In the genomic region with DNA sequence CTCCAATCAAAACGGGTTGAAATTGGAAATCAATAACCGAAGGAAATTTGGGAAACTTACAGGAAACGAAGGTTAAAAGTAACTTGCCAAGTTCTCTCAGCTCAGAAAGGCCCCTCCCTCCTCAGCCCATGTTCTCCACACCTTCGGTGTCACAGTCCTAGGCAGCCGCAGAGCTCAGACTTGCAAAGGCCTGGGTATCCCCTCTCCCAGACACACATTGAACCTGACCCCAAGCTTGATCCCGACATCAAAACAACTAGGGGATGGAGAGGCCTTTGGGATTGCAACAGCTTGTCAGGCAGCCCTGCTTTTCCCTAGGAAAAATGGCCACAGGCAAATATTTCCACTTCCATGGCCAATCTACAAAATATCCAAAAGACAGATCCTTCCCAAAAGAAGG, we compare ENCODE assay signal across 14 cellular contexts. TPM values are rescaled to one million over a fixed set of nuclear protein-coding genes. Genes with fewer than 3 reads are reported as not detected.
DNase-seq lines count a peak whose midpoint lies in the region; TF ChIP-seq lines count a peak whose summit lies in the region.
"Had no signal": no experiment of that assay in that cellular context is flagged by ENCODE, and none has a peak within 500 bp of the region (broad histone marks: within the 10 kb centered on the region; RNA-seq: fewer than 3 reads in every experiment).

No MANE protein-coding gene starts in this region.

- H3K36me3 Mint-ChIP-seq in activated naive CD4-positive, alpha-beta T cell treated with anti-CD3 and anti-CD28 coated beads for 36 hours (ENCODE audit: low read depth): peaks cover 9% of the 10 kb centered on the region
- H3K36me3 Mint-ChIP-seq in type B pancreatic cell: peaks cover 4% of the 10 kb centered on the region

- no peaks in the 10 kb centered on the region for H3K9me3 Mint-ChIP-seq in activated naive CD4-positive, alpha-beta T cell treated with anti-CD3 and anti-CD28 coated beads for 36 hours
- no peaks in the 10 kb centered on the region for H3K9me3 Mint-ChIP-seq in type B pancreatic cell

- CTCF ChIA-PET in activated naive CD4-positive, alpha-beta T cell treated with anti-CD3 and anti-CD28 coated beads for 36 hours (lab: Charles Lee): interaction anchor here (0.6 to 1.1 kb wide), 4 partner anchors 17 to 78 kb away, joined by 3 to 4 read pairs (median 3); no protein-coding TSS in a partner anchor

- H3K36me3 ChIP-seq in ascending aorta (no peaks in the 10 kb centered on the region), muscle layer of colon (ENCODE audit: insufficient read depth, low read length) (no peaks in the 10 kb centered on the region)

- peak overlapping the region; percentile 36 for H3K27ac Mint-ChIP-seq in activated naive CD4-positive, alpha-beta T cell treated with anti-CD3 and anti-CD28 coated beads for 36 hours
- peak overlapping the region; percentile 74 for H3K27ac Mint-ChIP-seq in type B pancreatic cell

- DNase-seq in activated naive CD4-positive, alpha-beta T cell treated with anti-CD3 and anti-CD28 coated beads for 36 hours: no peak
- no peak for DNase-seq in activated naive CD4-positive, alpha-beta T cell treated with anti-CD3 and anti-CD28 coated beads, Interleukin-2, amount 50 U/mL, for 16 hours
- DNase-seq in ascending aorta (ENCODE audit: low spot score in 2 of 2) (no peak), type B pancreatic cell (ENCODE audit: extremely low spot score, unreplicated experiment) (no peak), NCI-H1048 (lab: John Stamatoyannopoulos, UW) (no peak), SK-N-DZ (ENCODE audit: low spot score) (no peak), hippocampal formation (lab: John Stamatoyannopoulos, UW) (no peak)
- DNase-seq: central memory CD4-positive, alpha-beta T cell; GF-D8; NCI-H510A treated with DMSO at 0.1 percent for 48 hours; stimulated activated CD4-positive, alpha-beta T cell treated with anti-CD3 and anti-CD28 coated beads, Interleukin-15, amount 100 ng/mL, for 24 hours; stimulated activated naive CD4-positive, alpha-beta T cell treated with Interleukin-2 at 50 U/mL for 16 hours; SW 1271 had no signal

- peaks cover 97% of the 10 kb centered on the region for H3K4me1 Mint-ChIP-seq in activated naive CD4-positive, alpha-beta T cell treated with anti-CD3 and anti-CD28 coated beads for 36 hours (ENCODE audit: low read depth)
- peaks cover 75% of the 10 kb centered on the region for H3K4me1 Mint-ChIP-seq in type B pancreatic cell (ENCODE audit: unreplicated experiment)

- H3K27ac ChIP-seq in ascending aorta: peak overlapping the region; percentile 98 to 99
- peak overlapping the region; percentile 82 for H3K27ac ChIP-seq in muscle layer of colon (ENCODE audit: low read depth, low read length)

- no peak overlapping the region for H3K9ac ChIP-seq in muscle layer of colon (ENCODE audit: low read length)

- no peak overlapping the region for H3K4me3 Mint-ChIP-seq in activated naive CD4-positive, alpha-beta T cell treated with anti-CD3 and anti-CD28 coated beads for 36 hours
- peak overlapping the region; percentile 54 for H3K4me3 Mint-ChIP-seq in type B pancreatic cell

- H3K4me1 ChIP-seq in ascending aorta (peaks cover 65 to 99% of the 10 kb centered on the region in 2 donors), muscle layer of colon (ENCODE audit: insufficient read depth, low read length) (peaks cover 98% of the 10 kb centered on the region)

- intact Hi-C loops in activated naive CD4-positive, alpha-beta T cell treated with anti-CD3 and anti-CD28 coated beads for 36 hours (cut with micrococcal nuclease): loop anchor here (5.0 kb wide), 1 partner anchor 38 kb away; no protein-coding TSS in a partner anchor
- intact Hi-C loops in ascending aorta (cut with DNase I): loop anchor here (5.0 to 10.0 kb wide), 2 partner anchors 38 to 335 kb away; partner anchors contain the start of genes ALDH6A1 and LIN52

- TF ChIP-seq CTCF in ascending aorta (IDR thresholded peaks at IDR 0.05): no peak
- no peak for TF ChIP-seq CTCF in type B pancreatic cell (conservative IDR thresholded peaks at IDR 0.05)

- no peaks in the 10 kb centered on the region for H3K27me3 Mint-ChIP-seq in activated naive CD4-positive, alpha-beta T cell treated with anti-CD3 and anti-CD28 coated beads for 36 hours (ENCODE audit: low read depth)
- H3K27me3 Mint-ChIP-seq in type B pancreatic cell: no peaks in the 10 kb centered on the region

- H3K9me3 ChIP-seq in ascending aorta (no peaks in the 10 kb centered on the region), muscle layer of colon (ENCODE audit: low read length) (no peaks in the 10 kb centered on the region)

- H3K27me3 ChIP-seq in ascending aorta (no peaks in the 10 kb centered on the region), muscle layer of colon (ENCODE audit: control insufficient read depth in 1 of 2, insufficient read depth in 2 of 2, low read length in 2 of 2) (no peaks in the 10 kb centered on the region)

- no peak overlapping the region for H3K4me3 ChIP-seq in ascending aorta
- H3K4me3 ChIP-seq in muscle layer of colon (ENCODE audit: low read depth in 1 of 2, low read length in 2 of 2): no peak overlapping the region

RNA-seq across cellular contexts. Expression of gene PNMA1, which starts 35.5 kb away (rescaled TPM):
- 10 to 100 TPM; 18.5 to 19.2 TPM for total RNA-seq in activated naive CD4-positive, alpha-beta T cell treated with anti-CD3 and anti-CD28 coated beads for 36 hours
- total RNA-seq in ascending aorta (30.2 TPM), type B pancreatic cell (ENCODE audit: low replicate concordance) (35.5 and 64.8 TPM in 2 replicates)
- polyA plus RNA-seq in SK-N-DZ (2014; cell fraction: cytosol; rRNA removed): 69.4 and 76.0 TPM in 2 replicates
- 26.7 and 29.0 TPM in 2 replicates for polyA plus RNA-seq in SK-N-DZ (2014; cell fraction: nucleus; rRNA removed)
